In genomic region chr11:32713496-32713895, GRCh38 we compare ENCODE assay signal across 12 cellular contexts.
DNase-seq lines count a peak whose midpoint lies in the region; ATAC-seq, FAIRE-seq and TF ChIP-seq lines count a peak whose summit lies in the region.
"Had no signal": no experiment of that assay in that cellular context is flagged by ENCODE, and none has a peak within 500 bp of the region (broad histone marks: within the 10 kb centered on the region; RNA-seq: fewer than 3 reads in every experiment).

No MANE protein-coding gene starts in this region.

- H3K9ac ChIP-seq in KMS-11 (no peak overlapping the region), K562 (ENCODE audit: insufficient read depth in 1 of 2, low read depth in 2 of 2, low read length in 2 of 2) (no peak overlapping the region)
- H3K9ac ChIP-seq: BLaER1 had no signal

- H3K9me3 Mint-ChIP-seq in neural crest cell = no peaks in the 10 kb centered on the region
- H3K9me3 Mint-ChIP-seq in activated CD4-positive, alpha-beta memory T cell treated with anti-CD3 and anti-CD28 coated beads, Interleukin-2, amount 10 ng/mL, durations not matched to agents 7 days and 5 days = no peaks in the 10 kb centered on the region
- H3K9me3 Mint-ChIP-seq in activated naive CD8-positive, alpha-beta T cell treated with anti-CD3 and anti-CD28 coated beads, Interleukin-2, amount 50 U/mL, for 24 hours = no peaks in the 10 kb centered on the region

- H2AFZ ChIP-seq in KMS-11 (ENCODE audit: low read depth) (no peak overlapping the region), K562 (ENCODE audit: low read depth, low read length) (no peak overlapping the region)

- H3K4me2 ChIP-seq in KMS-11 (no peak overlapping the region), K562 (ENCODE audit: insufficient read depth, low read length) (no peak overlapping the region)
- H3K4me2 ChIP-seq: BLaER1 had no signal

- no peaks in the 10 kb centered on the region for H3K79me2 ChIP-seq in KMS-11 (ENCODE audit: insufficient read depth, low read depth)
- H3K79me2 ChIP-seq in K562 (ENCODE audit: control insufficient read depth, insufficient read depth, low read length) = no peaks in the 10 kb centered on the region

- in situ Hi-C loops in K562 (cut with MboI) = no loop called here

- H3K4me1 ChIP-seq in KMS-11 (ENCODE audit: low read depth, poor library complexity, severe bottlenecking) (no peaks in the 10 kb centered on the region), K562 (replicated peaks in 1 of 2; ENCODE audit: control insufficient read depth in 2 of 2, insufficient read depth in 2 of 2, low read length in 2 of 2) (no peaks in the 10 kb centered on the region)
- H3K4me1 ChIP-seq: BLaER1 had no signal

- H3K36me3 ChIP-seq in KMS-11 (ENCODE audit: insufficient read depth) (no peaks in the 10 kb centered on the region), K562 (ENCODE audit: control insufficient read depth, insufficient read depth, low read length) (no peaks in the 10 kb centered on the region)
- H3K36me3 ChIP-seq: BLaER1 had no signal

- H3K27ac ChIP-seq in KMS-11 (no peak overlapping the region), K562 (ENCODE audit: extremely low read depth, low read depth, low read length) (no peak overlapping the region)
- H3K27ac ChIP-seq: BLaER1 had no signal

- H3K36me3 Mint-ChIP-seq in neural crest cell (ENCODE audit: low read depth) = no peaks in the 10 kb centered on the region
- no peaks in the 10 kb centered on the region for H3K36me3 Mint-ChIP-seq in activated CD4-positive, alpha-beta memory T cell treated with anti-CD3 and anti-CD28 coated beads, Interleukin-2, amount 10 ng/mL, durations not matched to agents 7 days and 5 days (ENCODE audit: low read depth)
- no peaks in the 10 kb centered on the region for H3K36me3 Mint-ChIP-seq in activated naive CD8-positive, alpha-beta T cell treated with anti-CD3 and anti-CD28 coated beads, Interleukin-2, amount 50 U/mL, for 24 hours (ENCODE audit: low read depth)

- TF ChIP-seq POLR2A in K562 (conservative IDR thresholded peaks at IDR 0.05) = no peak

- CTCF ChIA-PET in K562 (lab: Yijun Ruan, JAX; ENCODE audit: low intra/inter-chr PET ratio) = interaction anchor here (1.7 kb wide), 1 partner anchor 79 kb away, joined by 14 read pairs; no protein-coding TSS in a partner anchor
- CTCF ChIA-PET in activated CD4-positive, alpha-beta memory T cell treated with anti-CD3 and anti-CD28 coated beads, Interleukin-2, amount 10 ng/mL, durations not matched to agents 7 days and 5 days (lab: Charles Lee) = no interaction called here

- TF ChIP-seq CTCF in KMS-11 (conservative IDR thresholded peaks at IDR 0.05; ENCODE audit: low read depth, low read length) = 0 out of 2 replicates have a peak, but pooled peaks have one; percentile 40
- peak; percentile 34 to 61 (median 40); a peak in 4 of 6 replicates for TF ChIP-seq CTCF in K562 (IDR thresholded peaks at IDR 0.05 in 2 of 3, conservative IDR thresholded peaks at IDR 0.05 in 1 of 3; ENCODE audit: insufficient read depth in 2 of 3, low read depth in 1 of 3, low read length in 3 of 3)
- TF ChIP-seq CTCF in neural crest cell (conservative IDR thresholded peaks at IDR 0.05) = peak; percentile 57

- no peak overlapping the region for H3K4me3 Mint-ChIP-seq in neural crest cell
- no peak overlapping the region for H3K4me3 Mint-ChIP-seq in activated CD4-positive, alpha-beta memory T cell treated with anti-CD3 and anti-CD28 coated beads, Interleukin-2, amount 10 ng/mL, durations not matched to agents 7 days and 5 days
- H3K4me3 Mint-ChIP-seq in activated naive CD8-positive, alpha-beta T cell treated with anti-CD3 and anti-CD28 coated beads, Interleukin-2, amount 50 U/mL, for 24 hours = no peak overlapping the region

- POLR2A ChIA-PET in K562 (lab: Yijun Ruan, JAX) = no interaction called here
- POLR2A ChIA-PET in activated CD4-positive, alpha-beta memory T cell treated with anti-CD3 and anti-CD28 coated beads, Interleukin-2, amount 10 ng/mL, durations not matched to agents 7 days and 5 days (lab: Charles Lee) = no interaction called here

- FAIRE-seq in K562 (lab: Jason Lieb, UNC) = no peak
- FAIRE-seq: colon had no signal

- peak; percentile 38 to 61 for TF ChIP-seq RAD21 in K562 (CRISPR knock-in tag; conservative IDR thresholded peaks at IDR 0.05 in 1 of 2, IDR thresholded peaks at IDR 0.05 in 1 of 2)

- intact Hi-C loops in K562 (cut with micrococcal nuclease) = loop anchor here (1.0 kb wide), 1 partner anchor 79 kb away; no protein-coding TSS in a partner anchor

- no peaks in the 10 kb centered on the region for H3K9me1 ChIP-seq in K562 (ENCODE audit: control insufficient read depth, insufficient read depth, low read length)

- H3K9me3 ChIP-seq in K562 (replicated peaks; ENCODE audit: control insufficient read depth, insufficient read depth, low read depth, low read length) = no peaks in the 10 kb centered on the region
- H3K9me3 ChIP-seq: BLaER1 had no signal

- peaks cover 26% of the 10 kb centered on the region for H3K27me3 Mint-ChIP-seq in neural crest cell (ENCODE audit: low read depth)
- H3K27me3 Mint-ChIP-seq in activated CD4-positive, alpha-beta memory T cell treated with anti-CD3 and anti-CD28 coated beads, Interleukin-2, amount 10 ng/mL, durations not matched to agents 7 days and 5 days = peaks cover 30% of the 10 kb centered on the region
- H3K27me3 Mint-ChIP-seq in activated naive CD8-positive, alpha-beta T cell treated with anti-CD3 and anti-CD28 coated beads, Interleukin-2, amount 50 U/mL, for 24 hours = peaks cover 32% of the 10 kb centered on the region

- WGBS in K562 (ENCODE audit: insufficient coverage, low coverage, missing lambda C conversion rate) = 0% methylated on average over 1 of the region's 1 CpG

- ATAC-seq in K562 = 0 out of 3 replicates have a peak, but pooled peaks have one; percentile 41
- no peak for ATAC-seq in activated naive CD8-positive, alpha-beta T cell treated with anti-CD3 and anti-CD28 coated beads, Interleukin-2, amount 50 U/mL, for 24 hours

- TF ChIP-seq EP300 in K562 (IDR thresholded peaks at IDR 0.05; ENCODE audit: low read length) = no peak

- no TSS peak for BruUV-seq in K562 (replicated peaks; lab: Mats Ljungman, UMichigan)

- H4K20me1 ChIP-seq in KMS-11 (ENCODE audit: insufficient read depth) (no peaks in the 10 kb centered on the region), K562 (replicated peaks; ENCODE audit: control insufficient read depth, insufficient read depth, low read length) (no peaks in the 10 kb centered on the region)
- H4K20me1 ChIP-seq: BLaER1 had no signal

- DNase-seq in DMS79 treated with DMSO at 0.1 percent for 48 hours (lab: John Stamatoyannopoulos, UW) (peak; percentile 1), DMS79 (lab: John Stamatoyannopoulos, UW) (no peak), K562 (ENCODE audit: extremely low read depth in 1 of 4, low spot score in 3 of 4) (no peak), neural crest cell (ENCODE audit: low read depth, low spot score) (no peak), Ammon's horn (ENCODE audit: low spot score) (no peak)
- no peak for DNase-seq in activated CD4-positive, alpha-beta memory T cell treated with anti-CD3 and anti-CD28 coated beads, Interleukin-2, amount 10 ng/mL, durations not matched to agents 7 days and 5 days
- DNase-seq in activated naive CD8-positive, alpha-beta T cell treated with anti-CD3 and anti-CD28 coated beads, Interleukin-2, amount 50 U/mL, for 24 hours = no peak
- DNase-seq: activated CD4-positive, alpha-beta T cell treated with anti-CD3 and anti-CD28 coated beads for 1 hour; retina had no signal

- H3K27me3 ChIP-seq in KMS-11 (ENCODE audit: insufficient read depth, low read depth) (no peaks in the 10 kb centered on the region), K562 (ENCODE audit: control insufficient read depth in 2 of 2, insufficient read depth in 2 of 2, low read length in 2 of 2) (no peaks in the 10 kb centered on the region)
- H3K27me3 ChIP-seq: BLaER1 had no signal

- no peak overlapping the region for H3K27ac Mint-ChIP-seq in neural crest cell (ENCODE audit: unreplicated experiment)
- H3K27ac Mint-ChIP-seq in activated CD4-positive, alpha-beta memory T cell treated with anti-CD3 and anti-CD28 coated beads, Interleukin-2, amount 10 ng/mL, durations not matched to agents 7 days and 5 days = no peak overlapping the region
- no peak overlapping the region for H3K27ac Mint-ChIP-seq in activated naive CD8-positive, alpha-beta T cell treated with anti-CD3 and anti-CD28 coated beads, Interleukin-2, amount 50 U/mL, for 24 hours

- H3K4me1 Mint-ChIP-seq in neural crest cell = no peaks in the 10 kb centered on the region
- no peaks in the 10 kb centered on the region for H3K4me1 Mint-ChIP-seq in activated CD4-positive, alpha-beta memory T cell treated with anti-CD3 and anti-CD28 coated beads, Interleukin-2, amount 10 ng/mL, durations not matched to agents 7 days and 5 days
- H3K4me1 Mint-ChIP-seq in activated naive CD8-positive, alpha-beta T cell treated with anti-CD3 and anti-CD28 coated beads, Interleukin-2, amount 50 U/mL, for 24 hours = no peaks in the 10 kb centered on the region

- H3K4me3 ChIP-seq in KMS-11 (IDR thresholded peaks at IDR 0.05; ENCODE audit: insufficient read depth, low read depth, low read length) (no peak overlapping the region), K562 (no peak overlapping the region)
- H3K4me3 ChIP-seq: BLaER1 had no signal

TF ChIP-seq in K562, 482 proteins besides CTCF, POLR2A, EP300 and RAD21:
- no peak for TF ChIP-seq RFX5 (IDR thresholded peaks at IDR 0.05; ENCODE audit: low read depth, low read length)
- 0 out of 2 replicates have a peak, but pooled peaks have one; percentile 18 for TF ChIP-seq SMC3 (conservative IDR thresholded peaks at IDR 0.05; ENCODE audit: insufficient read depth, low read depth, low read length)
- TF ChIP-seq MED1 (CRISPR knock-in tag; IDR thresholded peaks at IDR 0.05; ENCODE audit: borderline replicate concordance) = no peak
